1 cellular context compared by ENCODE assay signal in the genomic region with DNA sequence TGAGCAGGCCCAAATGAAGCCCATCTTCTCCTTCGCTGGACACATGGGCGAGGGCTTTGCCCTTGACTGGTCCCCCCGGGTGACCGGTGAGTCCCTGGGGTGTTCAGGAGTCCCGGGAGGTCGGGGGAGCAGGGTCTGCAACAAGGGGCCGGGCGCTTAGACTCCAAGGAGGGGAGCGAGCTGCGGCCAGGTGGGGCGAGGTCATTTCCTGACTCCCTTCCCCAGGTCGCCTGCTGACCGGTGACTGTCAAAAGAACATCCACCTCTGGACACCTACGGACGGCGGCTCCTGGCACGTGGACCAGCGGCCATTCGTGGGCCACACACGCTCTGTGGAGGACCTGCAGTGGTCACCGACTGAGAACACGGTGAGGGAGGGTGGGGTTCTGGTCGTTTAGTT.
TF ChIP-seq lines count a peak whose summit lies in the region.

No MANE protein-coding gene starts in this region.

TF ChIP-seq in GM12878, 131 proteins besides CTCF, POLR2A, EP300 and RAD21:
- TF ChIP-seq SP1 (IDR thresholded peaks at IDR 0.05; ENCODE audit: low read depth, low read length), result no peak
- TF ChIP-seq, protein P1, sequence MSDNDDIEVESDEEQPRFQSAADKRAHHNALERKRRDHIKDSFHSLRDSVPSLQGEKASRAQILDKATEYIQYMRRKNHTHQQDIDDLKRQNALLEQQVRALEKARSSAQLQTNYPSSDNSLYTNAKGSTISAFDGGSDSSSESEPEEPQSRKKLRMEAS (IDR thresholded peaks at IDR 0.05; ENCODE audit: low read depth, low read length), result no peak
- TF ChIP-seq CBX5 (IDR thresholded peaks at IDR 0.05; ENCODE audit: low read depth), result no peak
- TF ChIP-seq, protein P2, sequence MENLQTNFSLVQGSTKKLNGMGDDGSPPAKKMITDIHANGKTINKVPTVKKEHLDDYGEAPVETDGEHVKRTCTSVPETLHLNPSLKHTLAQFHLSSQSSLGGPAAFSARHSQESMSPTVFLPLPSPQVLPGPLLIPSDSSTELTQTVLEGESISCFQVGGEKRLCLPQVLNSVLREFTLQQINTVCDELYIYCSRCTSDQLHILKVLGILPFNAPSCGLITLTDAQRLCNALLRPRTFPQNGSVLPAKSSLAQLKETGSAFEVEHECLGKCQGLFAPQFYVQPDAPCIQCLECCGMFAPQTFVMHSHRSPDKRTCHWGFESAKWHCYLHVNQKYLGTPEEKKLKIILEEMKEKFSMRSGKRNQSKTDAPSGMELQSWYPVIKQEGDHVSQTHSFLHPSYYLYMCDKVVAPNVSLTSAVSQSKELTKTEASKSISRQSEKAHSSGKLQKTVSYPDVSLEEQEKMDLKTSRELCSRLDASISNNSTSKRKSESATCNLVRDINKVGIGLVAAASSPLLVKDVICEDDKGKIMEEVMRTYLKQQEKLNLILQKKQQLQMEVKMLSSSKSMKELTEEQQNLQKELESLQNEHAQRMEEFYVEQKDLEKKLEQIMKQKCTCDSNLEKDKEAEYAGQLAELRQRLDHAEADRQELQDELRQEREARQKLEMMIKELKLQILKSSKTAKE (IDR thresholded peaks at IDR 0.05; ENCODE audit: low read depth, poor library complexity, severe bottlenecking), result no peak
- TF ChIP-seq BCL11A (IDR thresholded peaks at IDR 0.05; ENCODE audit: low read depth, low read length), result no peak
- TF ChIP-seq, protein P3, sequence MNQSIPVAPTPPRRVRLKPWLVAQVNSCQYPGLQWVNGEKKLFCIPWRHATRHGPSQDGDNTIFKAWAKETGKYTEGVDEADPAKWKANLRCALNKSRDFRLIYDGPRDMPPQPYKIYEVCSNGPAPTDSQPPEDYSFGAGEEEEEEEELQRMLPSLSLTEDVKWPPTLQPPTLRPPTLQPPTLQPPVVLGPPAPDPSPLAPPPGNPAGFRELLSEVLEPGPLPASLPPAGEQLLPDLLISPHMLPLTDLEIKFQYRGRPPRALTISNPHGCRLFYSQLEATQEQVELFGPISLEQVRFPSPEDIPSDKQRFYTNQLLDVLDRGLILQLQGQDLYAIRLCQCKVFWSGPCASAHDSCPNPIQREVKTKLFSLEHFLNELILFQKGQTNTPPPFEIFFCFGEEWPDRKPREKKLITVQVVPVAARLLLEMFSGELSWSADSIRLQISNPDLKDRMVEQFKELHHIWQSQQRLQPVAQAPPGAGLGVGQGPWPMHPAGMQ (IDR thresholded peaks at IDR 0.05; ENCODE audit: borderline replicate concordance), result no peak
- TF ChIP-seq, protein P4, sequence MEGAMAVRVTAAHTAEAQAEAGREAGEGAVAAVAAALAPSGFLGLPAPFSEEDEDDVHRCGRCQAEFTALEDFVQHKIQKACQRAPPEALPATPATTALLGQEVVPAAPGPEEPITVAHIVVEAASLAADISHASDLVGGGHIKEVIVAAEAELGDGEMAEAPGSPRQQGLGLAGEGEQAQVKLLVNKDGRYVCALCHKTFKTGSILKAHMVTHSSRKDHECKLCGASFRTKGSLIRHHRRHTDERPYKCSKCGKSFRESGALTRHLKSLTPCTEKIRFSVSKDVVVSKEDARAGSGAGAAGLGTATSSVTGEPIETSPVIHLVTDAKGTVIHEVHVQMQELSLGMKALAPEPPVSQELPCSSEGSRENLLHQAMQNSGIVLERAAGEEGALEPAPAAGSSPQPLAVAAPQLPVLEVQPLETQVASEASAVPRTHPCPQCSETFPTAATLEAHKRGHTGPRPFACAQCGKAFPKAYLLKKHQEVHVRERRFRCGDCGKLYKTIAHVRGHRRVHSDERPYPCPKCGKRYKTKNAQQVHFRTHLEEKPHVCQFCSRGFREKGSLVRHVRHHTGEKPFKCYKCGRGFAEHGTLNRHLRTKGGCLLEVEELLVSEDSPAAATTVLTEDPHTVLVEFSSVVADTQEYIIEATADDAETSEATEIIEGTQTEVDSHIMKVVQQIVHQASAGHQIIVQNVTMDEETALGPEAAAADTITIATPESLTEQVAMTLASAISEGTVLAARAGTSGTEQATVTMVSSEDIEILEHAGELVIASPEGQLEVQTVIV (IDR thresholded peaks at IDR 0.05; ENCODE audit: borderline replicate concordance, partially characterized antibody), result no peak
- no peak for TF ChIP-seq MYB (IDR thresholded peaks at IDR 0.05; ENCODE audit: borderline replicate concordance, low read depth, low read length)
- TF ChIP-seq ASH2L (IDR thresholded peaks at IDR 0.05; ENCODE audit: borderline replicate concordance, low read depth), result no peak
- no peak for TF ChIP-seq SPI1 (IDR thresholded peaks at IDR 0.05; ENCODE audit: borderline replicate concordance, insufficient read depth, low read depth, low read length)
